In genomic region chr1:22225858-22226584, GRCh38 we compare ENCODE assay signal across 30 cellular contexts.
A peak's percentile ranks its signal among the peaks of the same experiment; 100 is the strongest.
DNase-seq lines count a peak whose midpoint lies in the region; ATAC-seq and TF ChIP-seq lines count a peak whose summit lies in the region.
"Had no signal": no experiment of that assay in that cellular context is flagged by ENCODE, and none has a peak within 500 bp of the region (broad histone marks: within the 10 kb centered on the region; RNA-seq: fewer than 3 reads in every experiment).

No MANE protein-coding gene starts in this region.

- peak; percentile 37; the same call in 1 of the 3 replicates for ATAC-seq in DND-41 (ENCODE audit: insufficient read depth, low read depth)
- no peak for ATAC-seq in HG03095 (IDR thresholded peaks at IDR 0.05; ENCODE audit: unreplicated experiment)
- no peak for ATAC-seq in psoas muscle
- ATAC-seq: heart left ventricle; left colon; pancreas; stimulated activated memory B cell treated with anti-CD40 and anti-IgM and Interleukin-4, amounts not matched to agents 10 μg/mL and 1 μg/mL and 100 μg/mL, for 72 hours had no signal

- DNase-seq in DND-41 (peak; percentile 18), UCSD-AML1 (lab: John Stamatoyannopoulos, UW; ENCODE audit: unreplicated experiment) (peak; percentile 53), SW 1271 (lab: John Stamatoyannopoulos, UW) (no peak), psoas muscle (no peak)
- no peak for DNase-seq in activated CD4-positive, alpha-beta T cell treated with anti-CD3 and anti-CD28 coated beads for 4 hours
- DNase-seq: ACHN; activated CD4-positive, alpha-beta T cell treated with anti-CD3 and anti-CD28 coated beads, Interleukin-2, amount 50 U/mL, for 4 hours; activated naive CD4-positive, alpha-beta T cell treated with anti-CD3 and anti-CD28 coated beads for 36 hours; adrenal gland; central memory CD4-positive, alpha-beta T cell; DMS153; foreskin fibroblast; GDM1; left colon; MG63; NCI-H1436; NCI-H2081; NCI-H526; nephron progenitor cell; pancreas; retina; SIG-M5 had no signal

- no peak for TF ChIP-seq CTCF in DND-41 (IDR thresholded peaks at IDR 0.05; ENCODE audit: borderline replicate concordance, extremely low read depth, low read length, poor library complexity, severe bottlenecking)
- TF ChIP-seq CTCF in psoas muscle (IDR thresholded peaks at IDR 0.05), result no peak

- H3K36me3 ChIP-seq in DND-41 (ENCODE audit: insufficient read depth, low read length) (no peaks in the 10 kb centered on the region), HUES48 (ENCODE audit: control insufficient read depth, insufficient read depth, low read length) (no peaks in the 10 kb centered on the region), iPS-20b (ENCODE audit: insufficient read depth, low read depth, low read length) (no peaks in the 10 kb centered on the region), psoas muscle (ENCODE audit: insufficient read depth in 1 of 2, low read depth in 1 of 2) (no peaks in the 10 kb centered on the region)
- H3K36me3 ChIP-seq: adrenal gland, esophagus muscularis mucosa, heart left ventricle, MG63, pancreas had no signal

- H3K4me1 ChIP-seq in DND-41 (ENCODE audit: insufficient read depth, low read length) (no peaks in the 10 kb centered on the region), HUES48 (ENCODE audit: control insufficient read depth, insufficient read depth, low read length) (peaks cover 12% of the 10 kb centered on the region), iPS-20b (ENCODE audit: insufficient read depth, low read length) (peaks cover 9% of the 10 kb centered on the region), psoas muscle (no peaks in the 10 kb centered on the region)
- H3K4me1 ChIP-seq: esophagus muscularis mucosa, heart left ventricle had no signal

- H3K9me3 ChIP-seq in DND-41 (ENCODE audit: insufficient read depth, low read length, severe bottlenecking) (no peaks in the 10 kb centered on the region), HUES48 (ENCODE audit: control insufficient read depth, insufficient read depth, low read length) (0 out of 2 replicates have a peak, but pooled peaks cover 2% of the 10 kb centered on the region), iPS-20b (ENCODE audit: insufficient read depth, low read depth, low read length) (no peaks in the 10 kb centered on the region; the same call in 1 of the 2 replicates), psoas muscle (peaks cover 3% of the 10 kb centered on the region)
- H3K9me3 ChIP-seq: adrenal gland, pancreas had no signal

- H2AFZ ChIP-seq in DND-41 (ENCODE audit: low read depth, low read length), result no peak overlapping the region

- 42 to 50% (median 46%) methylated on average over 11 of the region's 11 CpGs for WGBS in psoas muscle, 3 donors

- no peaks in the 10 kb centered on the region for H3K79me2 ChIP-seq in DND-41 (ENCODE audit: insufficient read depth, low read length)

- no peak overlapping the region for H3K27ac ChIP-seq in DND-41 (ENCODE audit: low read length)
- H3K27ac ChIP-seq in HUES48 (ENCODE audit: low read depth, low read length), result peak overlapping the region; percentile 65
- H3K27ac ChIP-seq in iPS-20b (ENCODE audit: low read length), result no peak overlapping the region
- no peak overlapping the region for H3K27ac ChIP-seq in psoas muscle
- H3K27ac ChIP-seq: adrenal gland, esophagus muscularis mucosa, heart left ventricle, KMS-11, pancreas, skin epidermis had no signal

- H3K4me3 ChIP-seq in DND-41 (ENCODE audit: low read depth in 1 of 2, low read length in 2 of 2) (no peak overlapping the region), HUES48 (ENCODE audit: low read depth, low read length) (no peak overlapping the region), iPS-20b (ENCODE audit: low read length) (no peak overlapping the region), psoas muscle (no peak overlapping the region)
- H3K4me3 ChIP-seq: adrenal gland, esophagus muscularis mucosa, heart left ventricle, MG63, pancreas, skin epidermis had no signal

- no peaks in the 10 kb centered on the region; the same call in 1 of the 2 replicates for H4K20me1 ChIP-seq in DND-41 (ENCODE audit: insufficient read depth, low read length)

- no peak overlapping the region for H3K4me2 ChIP-seq in DND-41 (ENCODE audit: insufficient read depth, low read length)
- H3K4me2 ChIP-seq: KMS-11 had no signal

- intact Hi-C loops in psoas muscle (cut with DNase I), result no loop called here

- H3K27me3 ChIP-seq in DND-41 (ENCODE audit: insufficient read depth, low read length, poor library complexity) (peaks cover 15% of the 10 kb centered on the region), HUES48 (ENCODE audit: control insufficient read depth, insufficient read depth, low read length) (no peaks in the 10 kb centered on the region), iPS-20b (ENCODE audit: insufficient read depth, low read length) (no peaks in the 10 kb centered on the region), psoas muscle (ENCODE audit: insufficient read depth in 3 of 3, low read length in 2 of 3) (peaks cover 0 to 7% (median 3%) of the 10 kb centered on the region in 3 donors)
- H3K27me3 ChIP-seq: adrenal gland, MG63, pancreas had no signal

- H3K9ac ChIP-seq in DND-41 (ENCODE audit: low read depth, low read length) (no peak overlapping the region), HUES48 (ENCODE audit: low read depth, low read length) (no peak overlapping the region), iPS-20b (ENCODE audit: low read depth, low read length) (0 out of 2 replicates have a peak overlapping the region, but pooled peaks have one; percentile 14)
- H3K9ac ChIP-seq: KMS-11 had no signal

Comparison
In these comparisons a context has a peak if more than half of its experiments do, and no peak if none do; other contexts are left out.
1. DNase-seq: peak in DND-41 (single experiment) and UCSD-AML1 (single experiment); none in activated CD4-positive, alpha-beta T cell treated with anti-CD3 and anti-CD28 coated beads for 4 hours (0 of 2), SW 1271 (0 of 2) and psoas muscle (0 of 2).